In genomic region chr15:69059170-69059943, GRCh38 we compare ENCODE assay signal across 8 cellular contexts. TPM values are rescaled to one million over a fixed set of nuclear protein-coding genes. Genes with fewer than 3 reads are reported as not detected.
DNase-seq lines count a peak whose midpoint lies in the region; ATAC-seq and TF ChIP-seq lines count a peak whose summit lies in the region.

No MANE protein-coding gene starts in this region.

- peaks cover 14 to 22% of the 10 kb centered on the region in 2 experiments for H3K4me1 Mint-ChIP-seq in H9
- peaks cover 21% of the 10 kb centered on the region for H3K4me1 Mint-ChIP-seq in activated CD4-positive, alpha-beta T cell treated with anti-CD3 and anti-CD28 coated beads for 36 hours

- no peaks in the 10 kb centered on the region for H3K79me1 ChIP-seq in H9 (ENCODE audit: insufficient read depth, low read depth, low read length, poor library complexity, severe bottlenecking)

- H3K56ac ChIP-seq in H9 (ENCODE audit: insufficient read length, low read depth, low read length) = no peak overlapping the region

- H4K20me1 ChIP-seq in H9 (ENCODE audit: control insufficient read depth, insufficient read depth, insufficient read length) = no peaks in the 10 kb centered on the region

- intact Hi-C loops in activated CD4-positive, alpha-beta T cell treated with anti-CD3 and anti-CD28 coated beads for 36 hours (cut with DNase I, micrococcal nuclease) = loop anchor here (1.0 to 10.0 kb wide), 7 partner anchors 166 to 405 kb away; partner anchors contain the start of gene KIF23 (in 1 of the 2)

- no peak overlapping the region for H3K27ac ChIP-seq in H9 (ENCODE audit: insufficient read length, low read depth, low read length)

- no peak overlapping the region for H2BK120ac ChIP-seq in H9 (ENCODE audit: low read depth, low read length, poor library complexity, severe bottlenecking)

- no peak overlapping the region for H2AK5ac ChIP-seq in H9 (ENCODE audit: insufficient read length, low read length)

- no peak overlapping the region for H3K4me3 Mint-ChIP-seq in H9
- no peak overlapping the region for H3K4me3 Mint-ChIP-seq in activated CD4-positive, alpha-beta T cell treated with anti-CD3 and anti-CD28 coated beads for 36 hours

- DNase-seq in AG09319 (ENCODE audit: extremely low read depth, low read depth) (peak; percentile 67), H9 (peak; percentile 87), NCI-H526 (lab: John Stamatoyannopoulos, UW) (peak; percentile 90 to 95), cerebellum (ENCODE audit: low spot score) (peak; percentile 89), left lobe of liver (ENCODE audit: low spot score) (peak; percentile 87)
- DNase-seq in activated CD4-positive, alpha-beta T cell treated with anti-CD3 and anti-CD28 coated beads for 36 hours = peak; percentile 86
- peak; percentile 19 to 49 (median 43) for DNase-seq in stimulated activated CD4-positive, alpha-beta T cell treated with anti-CD3 and anti-CD28 coated beads, TNF-alpha, amount 100 ng/mL, for 1 hour (ENCODE audit: low read depth in 3 of 3, low spot score in 1 of 3)

- CTCF ChIA-PET in activated CD4-positive, alpha-beta T cell treated with anti-CD3 and anti-CD28 coated beads for 36 hours (lab: Charles Lee) = interaction anchor here (0.6 to 1.4 kb wide), 20 partner anchors 8 to 409 kb away, joined by 3 to 8 read pairs (median 4); no protein-coding TSS in a partner anchor

- no peaks in the 10 kb centered on the region for H3K9me3 Mint-ChIP-seq in H9
- no peaks in the 10 kb centered on the region for H3K9me3 Mint-ChIP-seq in activated CD4-positive, alpha-beta T cell treated with anti-CD3 and anti-CD28 coated beads for 36 hours (ENCODE audit: low read depth)

- no peaks in the 10 kb centered on the region for H3K27me3 ChIP-seq in H9 (ENCODE audit: insufficient read depth, low read length)

- no peak overlapping the region for H4K8ac ChIP-seq in H9 (replicated peaks; ENCODE audit: insufficient read length, low read depth, low read length)

- H3K4ac ChIP-seq in H9 (ENCODE audit: low read depth, low read length) = no peak overlapping the region

- no peak overlapping the region for H2BK15ac ChIP-seq in H9 (ENCODE audit: low read depth, low read length)

- no peak overlapping the region for H3K23ac ChIP-seq in H9 (ENCODE audit: insufficient read length, low read depth, low read length)

- no peak overlapping the region for H2BK20ac ChIP-seq in H9 (ENCODE audit: low read depth, low read length, poor library complexity, severe bottlenecking)

- no peak overlapping the region for H3K18ac ChIP-seq in H9 (ENCODE audit: insufficient read length, low read depth, low read length)

- H3K23me2 ChIP-seq in H9 (ENCODE audit: insufficient read length, low read depth, low read length, poor library complexity, severe bottlenecking) = no peaks in the 10 kb centered on the region

- TF ChIP-seq CTCF in AG09319 (IDR thresholded peaks at IDR 0.05; ENCODE audit: low read depth, low read length) = peak; percentile 81
- peak; percentile 94 for TF ChIP-seq CTCF in H9 (conservative IDR thresholded peaks at IDR 0.05)

- H2BK12ac ChIP-seq in H9 (ENCODE audit: insufficient read length, low read depth, low read length) = no peak overlapping the region

- H2BK5ac ChIP-seq in H9 (ENCODE audit: insufficient read length, low read length) = no peak overlapping the region

- peaks cover 25% of the 10 kb centered on the region for H3K27me3 Mint-ChIP-seq in H9 (ENCODE audit: low read depth)
- H3K27me3 Mint-ChIP-seq in activated CD4-positive, alpha-beta T cell treated with anti-CD3 and anti-CD28 coated beads for 36 hours = peaks cover 12% of the 10 kb centered on the region

- no peaks in the 10 kb centered on the region for H3K9me3 ChIP-seq in H9 (ENCODE audit: control insufficient read depth, low read depth, low read length)

- no peak overlapping the region for H2AFZ ChIP-seq in H9 (ENCODE audit: low read length)

- H4K5ac ChIP-seq in H9 (ENCODE audit: insufficient read length, low read depth, low read length) = no peak overlapping the region

- H3K36me3 Mint-ChIP-seq in H9 (ENCODE audit: insufficient read depth in 1 of 3, low read depth in 3 of 3) = no peaks in the 10 kb centered on the region
- H3K36me3 Mint-ChIP-seq in activated CD4-positive, alpha-beta T cell treated with anti-CD3 and anti-CD28 coated beads for 36 hours (ENCODE audit: low read depth) = no peaks in the 10 kb centered on the region

- no peak overlapping the region for H3K9ac ChIP-seq in H9 (ENCODE audit: extremely low read depth, insufficient read length, low read length)

- POLR2A ChIA-PET in activated CD4-positive, alpha-beta T cell treated with anti-CD3 and anti-CD28 coated beads for 36 hours (lab: Charles Lee) = no interaction called here

- H3K79me2 ChIP-seq in H9 (ENCODE audit: insufficient read depth, low read length) = no peaks in the 10 kb centered on the region

- no CpG with 5 or more reads among the region's 19 CpGs for WGBS in H9 (ENCODE audit: extremely low coverage, insufficient read length, low lambda C conversion rate)

- no peak overlapping the region for H3T11ph ChIP-seq in H9 (ENCODE audit: low read length)

- peak; percentile 55 for ATAC-seq in activated CD4-positive, alpha-beta T cell treated with anti-CD3 and anti-CD28 coated beads for 36 hours
- peak; percentile 91 for ATAC-seq in left lobe of liver
- ATAC-seq in GM19455 (IDR thresholded peaks at IDR 0.05; ENCODE audit: unreplicated experiment) = no peak

- H4K91ac ChIP-seq in H9 (ENCODE audit: insufficient read length, low read depth, low read length) = no peak overlapping the region

- H3K4me2 ChIP-seq in H9 (ENCODE audit: insufficient read depth, insufficient read length, low read length) = no peak overlapping the region

- H3K27ac Mint-ChIP-seq in H9 = no peak overlapping the region
- no peak overlapping the region for H3K27ac Mint-ChIP-seq in activated CD4-positive, alpha-beta T cell treated with anti-CD3 and anti-CD28 coated beads for 36 hours

- H3K14ac ChIP-seq in H9 (ENCODE audit: insufficient read depth, low read length) = no peak overlapping the region

- H3K4me1 ChIP-seq in H9 (ENCODE audit: insufficient read depth, low read length) = no peaks in the 10 kb centered on the region; the same call in 1 of the 2 replicates

RNA-seq across cellular contexts. Expression of gene NOX5, which starts 44.9 kb away (rescaled TPM):
- total RNA-seq in H9 (2021) = 0.04 TPM in 1 of 2 replicates, not detected in the other
- not detected for total RNA-seq in activated CD4-positive, alpha-beta T cell treated with anti-CD3 and anti-CD28 coated beads for 36 hours
- total RNA-seq in cerebellum = 0.09 TPM
- total RNA-seq in left lobe of liver = 0.13 TPM
